1 cellular context compared by ENCODE assay signal in genomic region chr11:125072210-125072960, GRCh38.
TF ChIP-seq lines count a peak whose summit lies in the region.

No MANE protein-coding gene starts in this region.

TF ChIP-seq in GM12878, 131 proteins besides CTCF, POLR2A, EP300 and RAD21 (continued from another document):
- TF ChIP-seq PRDM15 (CRISPR knock-in tag; IDR thresholded peaks at IDR 0.05): peak; percentile 12; the same call in 1 of the 2 replicates
- TF ChIP-seq CBX5 (IDR thresholded peaks at IDR 0.05; ENCODE audit: low read depth): no peak
- TF ChIP-seq CHD1 (IDR thresholded peaks at IDR 0.05; ENCODE audit: low read depth, low read length): no peak
- no peak for TF ChIP-seq CEBPB (IDR thresholded peaks at IDR 0.05; ENCODE audit: borderline replicate concordance in 1 of 2, low read depth in 2 of 2, low read length in 2 of 2)
- peak; percentile 100 for TF ChIP-seq SPI1 (IDR thresholded peaks at IDR 0.05; ENCODE audit: borderline replicate concordance, insufficient read depth, low read depth, low read length)
- TF ChIP-seq ZNF592 (IDR thresholded peaks at IDR 0.05): peak; percentile 85
- no peak for TF ChIP-seq FOXM1 (IDR thresholded peaks at IDR 0.05; ENCODE audit: low read depth, low read length)
- peak; percentile 49; the same call in 1 of the 2 replicates for TF ChIP-seq MLLT1 (IDR thresholded peaks at IDR 0.05)
- TF ChIP-seq CHD4 (IDR thresholded peaks at IDR 0.05): no peak
- TF ChIP-seq BCL3 (IDR thresholded peaks at IDR 0.05; ENCODE audit: borderline replicate concordance, insufficient read depth, low read depth, low read length, poor library complexity, severe bottlenecking): peak; percentile 47
- peak; percentile 90 for TF ChIP-seq PAX5 (IDR thresholded peaks at IDR 0.05; ENCODE audit: borderline replicate concordance, low read depth, low read length)
- TF ChIP-seq HDAC2 (IDR thresholded peaks at IDR 0.05): no peak
- TF ChIP-seq ZNF24 (IDR thresholded peaks at IDR 0.05): peak; percentile 39; the same call in 1 of the 2 replicates
